1 cellular context compared by ENCODE assay signal in genomic region chr6:11393713-11394627, GRCh38.
TF ChIP-seq lines count a peak whose summit lies in the region.

No MANE protein-coding gene starts in this region.

TF ChIP-seq in HepG2, 621 proteins besides CTCF, POLR2A, EP300 and RAD21 (continued from another document and continues in another):
- TF ChIP-seq ZNF280D (CRISPR knock-in tag; IDR thresholded peaks at IDR 0.05) (no peak), ZNF264 (CRISPR knock-in tag; IDR thresholded peaks at IDR 0.05) (0 out of 2 replicates have a peak, but pooled peaks have one; percentile 22), YEATS2 (CRISPR knock-in tag; IDR thresholded peaks at IDR 0.05; ENCODE audit: borderline replicate concordance) (no peak), CBX1 (IDR thresholded peaks at IDR 0.05; ENCODE audit: low read depth) (no peak), MBD4 (IDR thresholded peaks at IDR 0.05; ENCODE audit: borderline replicate concordance, low read length) (peak; percentile 36; the same call in 1 of the 2 replicates), JARID2 (CRISPR knock-in tag; IDR thresholded peaks at IDR 0.05; ENCODE audit: insufficient replicate concordance) (no peak), ZNF251 (CRISPR knock-in tag; IDR thresholded peaks at IDR 0.05) (no peak), CHD2 (IDR thresholded peaks at IDR 0.05; ENCODE audit: low read depth, low read length) (no peak), ZNF143 (CRISPR knock-in tag; IDR thresholded peaks at IDR 0.05) (no peak), STAT6 (CRISPR knock-in tag; IDR thresholded peaks at IDR 0.05; ENCODE audit: borderline replicate concordance) (no peak), KAT7 (CRISPR knock-in tag; IDR thresholded peaks at IDR 0.05; ENCODE audit: borderline replicate concordance) (no peak), IKZF1 (IDR thresholded peaks at IDR 0.05) (no peak), BORCS8-MEF2B (CRISPR knock-in tag; IDR thresholded peaks at IDR 0.05) (no peak), ZSCAN9 (CRISPR knock-in tag; IDR thresholded peaks at IDR 0.05; ENCODE audit: borderline replicate concordance) (0 out of 2 replicates have a peak, but pooled peaks have one; percentile 5), NR2F6 (IDR thresholded peaks at IDR 0.05) (no peak), NR2F6 (CRISPR knock-in tag; IDR thresholded peaks at IDR 0.05) (no peak), HNRNPLL (IDR thresholded peaks at IDR 0.05; ENCODE audit: low read depth, low read length, poor library complexity, severe bottlenecking) (no peak), HNF1A (IDR thresholded peaks at IDR 0.05; ENCODE audit: low read depth) (no peak), HNF1A (CRISPR knock-in tag; IDR thresholded peaks at IDR 0.05; ENCODE audit: borderline replicate concordance) (no peak), ZNF792 (CRISPR knock-in tag; IDR thresholded peaks at IDR 0.05) (0 out of 2 replicates have a peak, but pooled peaks have one; percentile 18), MIER2 (CRISPR knock-in tag; IDR thresholded peaks at IDR 0.05) (no peak), ZNF768 (CRISPR knock-in tag; IDR thresholded peaks at IDR 0.05) (no peak), ZNF20 (CRISPR knock-in tag; IDR thresholded peaks at IDR 0.05) (no peak), ZSCAN29 (CRISPR knock-in tag; conservative IDR thresholded peaks at IDR 0.05) (no peak), ZNF432 (CRISPR knock-in tag; IDR thresholded peaks at IDR 0.05; ENCODE audit: borderline replicate concordance) (no peak), HMGA1 (CRISPR knock-in tag; conservative IDR thresholded peaks at IDR 0.05) (no peak), ZBTB40 (IDR thresholded peaks at IDR 0.05) (no peak), ZBTB40 (CRISPR knock-in tag; IDR thresholded peaks at IDR 0.05) (no peak), TCF7L2 (IDR thresholded peaks at IDR 0.05; ENCODE audit: low read depth, low read length) (no peak), BCL6 (CRISPR knock-in tag; IDR thresholded peaks at IDR 0.05) (no peak), ZSCAN22 (CRISPR knock-in tag; IDR thresholded peaks at IDR 0.05) (no peak), MTA3 (CRISPR knock-in tag; IDR thresholded peaks at IDR 0.05) (no peak), SP140L (CRISPR knock-in tag; IDR thresholded peaks at IDR 0.05; ENCODE audit: borderline replicate concordance) (no peak), GATA4 (IDR thresholded peaks at IDR 0.05; ENCODE audit: borderline replicate concordance, low read depth) (no peak), ZNF678 (CRISPR knock-in tag; IDR thresholded peaks at IDR 0.05) (no peak)
- TF ChIP-seq, protein P1, sequence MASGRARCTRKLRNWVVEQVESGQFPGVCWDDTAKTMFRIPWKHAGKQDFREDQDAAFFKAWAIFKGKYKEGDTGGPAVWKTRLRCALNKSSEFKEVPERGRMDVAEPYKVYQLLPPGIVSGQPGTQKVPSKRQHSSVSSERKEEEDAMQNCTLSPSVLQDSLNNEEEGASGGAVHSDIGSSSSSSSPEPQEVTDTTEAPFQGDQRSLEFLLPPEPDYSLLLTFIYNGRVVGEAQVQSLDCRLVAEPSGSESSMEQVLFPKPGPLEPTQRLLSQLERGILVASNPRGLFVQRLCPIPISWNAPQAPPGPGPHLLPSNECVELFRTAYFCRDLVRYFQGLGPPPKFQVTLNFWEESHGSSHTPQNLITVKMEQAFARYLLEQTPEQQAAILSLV (CRISPR knock-in tag; IDR thresholded peaks at IDR 0.05; ENCODE audit: borderline replicate concordance): no peak
- TF ChIP-seq, protein P2, sequence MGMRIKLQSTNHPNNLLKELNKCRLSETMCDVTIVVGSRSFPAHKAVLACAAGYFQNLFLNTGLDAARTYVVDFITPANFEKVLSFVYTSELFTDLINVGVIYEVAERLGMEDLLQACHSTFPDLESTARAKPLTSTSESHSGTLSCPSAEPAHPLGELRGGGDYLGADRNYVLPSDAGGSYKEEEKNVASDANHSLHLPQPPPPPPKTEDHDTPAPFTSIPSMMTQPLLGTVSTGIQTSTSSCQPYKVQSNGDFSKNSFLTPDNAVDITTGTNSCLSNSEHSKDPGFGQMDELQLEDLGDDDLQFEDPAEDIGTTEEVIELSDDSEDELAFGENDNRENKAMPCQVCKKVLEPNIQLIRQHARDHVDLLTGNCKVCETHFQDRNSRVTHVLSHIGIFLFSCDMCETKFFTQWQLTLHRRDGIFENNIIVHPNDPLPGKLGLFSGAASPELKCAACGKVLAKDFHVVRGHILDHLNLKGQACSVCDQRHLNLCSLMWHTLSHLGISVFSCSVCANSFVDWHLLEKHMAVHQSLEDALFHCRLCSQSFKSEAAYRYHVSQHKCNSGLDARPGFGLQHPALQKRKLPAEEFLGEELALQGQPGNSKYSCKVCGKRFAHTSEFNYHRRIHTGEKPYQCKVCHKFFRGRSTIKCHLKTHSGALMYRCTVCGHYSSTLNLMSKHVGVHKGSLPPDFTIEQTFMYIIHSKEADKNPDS (CRISPR knock-in tag; IDR thresholded peaks at IDR 0.05): no peak
- TF ChIP-seq, protein P3, sequence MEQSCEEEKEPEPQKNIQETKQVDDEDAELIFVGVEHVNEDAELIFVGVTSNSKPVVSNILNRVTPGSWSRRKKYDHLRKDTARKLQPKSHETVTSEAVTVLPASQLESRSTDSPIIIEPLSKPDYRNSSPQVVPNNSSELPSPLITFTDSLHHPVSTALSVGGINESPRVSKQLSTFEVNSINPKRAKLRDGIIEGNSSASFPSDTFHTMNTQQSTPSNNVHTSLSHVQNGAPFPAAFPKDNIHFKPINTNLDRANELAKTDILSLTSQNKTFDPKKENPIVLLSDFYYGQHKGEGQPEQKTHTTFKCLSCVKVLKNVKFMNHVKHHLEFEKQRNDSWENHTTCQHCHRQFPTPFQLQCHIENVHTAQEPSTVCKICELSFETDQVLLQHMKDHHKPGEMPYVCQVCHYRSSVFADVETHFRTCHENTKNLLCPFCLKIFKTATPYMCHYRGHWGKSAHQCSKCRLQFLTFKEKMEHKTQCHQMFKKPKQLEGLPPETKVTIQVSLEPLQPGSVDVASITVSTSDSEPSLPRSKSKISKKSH (CRISPR knock-in tag; IDR thresholded peaks at IDR 0.05; ENCODE audit: borderline replicate concordance): no peak
